ENCODE assay signal across 1 cellular context in the genomic region with DNA sequence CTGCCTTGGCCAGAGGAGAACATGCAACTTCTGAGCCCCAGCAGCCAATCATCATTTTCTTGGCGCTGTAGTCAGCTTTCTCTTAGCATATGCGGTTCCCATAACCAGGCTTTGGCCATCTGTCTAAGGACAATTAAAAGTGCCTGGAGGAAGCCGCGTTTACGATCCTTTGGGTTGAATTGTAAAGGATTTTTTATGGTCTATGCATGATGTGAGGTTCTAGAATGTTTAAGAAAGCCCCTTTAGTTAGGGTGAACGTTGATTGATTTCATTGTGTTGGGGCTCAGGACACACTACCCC.
TF ChIP-seq lines count a peak whose summit lies in the region.

No MANE protein-coding gene starts in this region.

TF ChIP-seq in WTC11, 78 proteins besides CTCF, POLR2A, EP300 and RAD21 (continued from another document):
- TF ChIP-seq SP1 (CRISPR knock-in tag; conservative IDR thresholded peaks at IDR 0.05) (no peak), OVOL2 (CRISPR knock-in tag; IDR thresholded peaks at IDR 0.05; ENCODE audit: borderline replicate concordance) (no peak)
- TF ChIP-seq, protein P1, sequence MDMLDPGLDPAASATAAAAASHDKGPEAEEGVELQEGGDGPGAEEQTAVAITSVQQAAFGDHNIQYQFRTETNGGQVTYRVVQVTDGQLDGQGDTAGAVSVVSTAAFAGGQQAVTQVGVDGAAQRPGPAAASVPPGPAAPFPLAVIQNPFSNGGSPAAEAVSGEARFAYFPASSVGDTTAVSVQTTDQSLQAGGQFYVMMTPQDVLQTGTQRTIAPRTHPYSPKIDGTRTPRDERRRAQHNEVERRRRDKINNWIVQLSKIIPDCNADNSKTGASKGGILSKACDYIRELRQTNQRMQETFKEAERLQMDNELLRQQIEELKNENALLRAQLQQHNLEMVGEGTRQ (CRISPR knock-in tag; IDR thresholded peaks at IDR 0.05): no peak
TF ChIP-seq in WTC11: peak in this region for 0.
